ENCODE assay signal across 5 cellular contexts in genomic region chr3:54020436-54020835, GRCh38.
"Had no signal": no experiment of that assay in that cellular context is flagged by ENCODE, and none has a peak within 500 bp of the region (broad histone marks: within the 10 kb centered on the region; RNA-seq: fewer than 3 reads in every experiment).

No MANE protein-coding gene starts in this region.

- H3K4me3 ChIP-seq: GM23338, K562 had no signal

- H3K27ac Mint-ChIP-seq: GM23338, H9 had no signal

- H3K4me2 ChIP-seq: GM23338 had no signal

- H3K4me1 Mint-ChIP-seq: GM23338, H9 had no signal

- ATAC-seq: GM23338, K562 had no signal

- DNase-seq: H9, HCEC 1CT, IMR-90 had no signal

- H2AFZ ChIP-seq: GM23338 had no signal

- H3K4me3 Mint-ChIP-seq: GM23338, H9 had no signal
